In genomic region chr1:67760030-67760821, GRCh38 we compare ENCODE assay signal across 1 cellular context.
A peak's percentile ranks its signal among the peaks of the same experiment; 100 is the strongest.
TF ChIP-seq lines count a peak whose summit lies in the region.

No MANE protein-coding gene starts in this region.

TF ChIP-seq in HepG2, 621 proteins besides CTCF, POLR2A, EP300 and RAD21 (continued from another document and continues in another):
- TF ChIP-seq, protein P1, sequence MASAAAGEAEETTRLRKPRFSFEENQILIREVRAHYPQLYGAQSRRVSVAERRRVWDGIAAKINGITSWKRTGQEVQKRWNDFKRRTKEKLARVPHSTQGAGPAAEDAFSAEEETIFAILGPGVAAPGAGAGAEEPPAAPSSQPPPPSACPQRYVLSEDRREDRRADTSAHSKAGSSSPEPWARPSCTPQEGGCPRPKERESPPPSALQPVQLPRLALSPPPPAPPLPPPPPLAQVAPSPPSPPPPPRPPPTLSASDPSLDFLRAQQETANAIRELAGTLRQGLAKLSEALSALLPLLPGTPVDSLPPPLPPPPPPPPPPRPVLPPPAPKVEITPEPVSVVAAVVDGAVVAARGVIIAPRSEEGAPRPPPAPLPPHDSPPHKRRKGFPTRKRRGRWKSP (CRISPR knock-in tag; IDR thresholded peaks at IDR 0.05): no peak
- no peak for TF ChIP-seq HNRNPLL (IDR thresholded peaks at IDR 0.05; ENCODE audit: low read depth, low read length, poor library complexity, severe bottlenecking)
- no peak for TF ChIP-seq MEIS1 (CRISPR knock-in tag; IDR thresholded peaks at IDR 0.05; ENCODE audit: borderline replicate concordance)
- peak; percentile 39; the same call in 1 of the 2 replicates for TF ChIP-seq ZNF644 (CRISPR knock-in tag; IDR thresholded peaks at IDR 0.05; ENCODE audit: low read depth)
- TF ChIP-seq, protein P2, sequence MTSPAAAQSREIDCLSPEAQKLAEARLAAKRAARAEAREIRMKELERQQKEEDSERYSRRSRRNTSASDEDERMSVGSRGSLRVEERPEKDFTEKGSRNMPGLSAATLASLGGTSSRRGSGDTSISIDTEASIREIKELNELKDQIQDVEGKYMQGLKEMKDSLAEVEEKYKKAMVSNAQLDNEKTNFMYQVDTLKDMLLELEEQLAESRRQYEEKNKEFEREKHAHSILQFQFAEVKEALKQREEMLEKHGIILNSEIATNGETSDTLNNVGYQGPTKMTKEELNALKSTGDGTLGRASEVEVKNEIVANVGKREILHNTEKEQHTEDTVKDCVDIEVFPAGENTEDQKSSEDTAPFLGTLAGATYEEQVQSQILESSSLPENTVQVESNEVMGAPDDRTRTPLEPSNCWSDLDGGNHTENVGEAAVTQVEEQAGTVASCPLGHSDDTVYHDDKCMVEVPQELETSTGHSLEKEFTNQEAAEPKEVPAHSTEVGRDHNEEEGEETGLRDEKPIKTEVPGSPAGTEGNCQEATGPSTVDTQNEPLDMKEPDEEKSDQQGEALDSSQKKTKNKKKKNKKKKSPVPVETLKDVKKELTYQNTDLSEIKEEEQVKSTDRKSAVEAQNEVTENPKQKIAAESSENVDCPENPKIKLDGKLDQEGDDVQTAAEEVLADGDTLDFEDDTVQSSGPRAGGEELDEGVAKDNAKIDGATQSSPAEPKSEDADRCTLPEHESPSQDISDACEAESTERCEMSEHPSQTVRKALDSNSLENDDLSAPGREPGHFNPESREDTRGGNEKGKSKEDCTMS (CRISPR knock-in tag; conservative IDR thresholded peaks at IDR 0.05): no peak
- TF ChIP-seq NFIC (IDR thresholded peaks at IDR 0.05; ENCODE audit: low read length): no peak
- no peak for TF ChIP-seq CAMTA2 (CRISPR knock-in tag; IDR thresholded peaks at IDR 0.05; ENCODE audit: borderline replicate concordance)
- TF ChIP-seq, protein P3, sequence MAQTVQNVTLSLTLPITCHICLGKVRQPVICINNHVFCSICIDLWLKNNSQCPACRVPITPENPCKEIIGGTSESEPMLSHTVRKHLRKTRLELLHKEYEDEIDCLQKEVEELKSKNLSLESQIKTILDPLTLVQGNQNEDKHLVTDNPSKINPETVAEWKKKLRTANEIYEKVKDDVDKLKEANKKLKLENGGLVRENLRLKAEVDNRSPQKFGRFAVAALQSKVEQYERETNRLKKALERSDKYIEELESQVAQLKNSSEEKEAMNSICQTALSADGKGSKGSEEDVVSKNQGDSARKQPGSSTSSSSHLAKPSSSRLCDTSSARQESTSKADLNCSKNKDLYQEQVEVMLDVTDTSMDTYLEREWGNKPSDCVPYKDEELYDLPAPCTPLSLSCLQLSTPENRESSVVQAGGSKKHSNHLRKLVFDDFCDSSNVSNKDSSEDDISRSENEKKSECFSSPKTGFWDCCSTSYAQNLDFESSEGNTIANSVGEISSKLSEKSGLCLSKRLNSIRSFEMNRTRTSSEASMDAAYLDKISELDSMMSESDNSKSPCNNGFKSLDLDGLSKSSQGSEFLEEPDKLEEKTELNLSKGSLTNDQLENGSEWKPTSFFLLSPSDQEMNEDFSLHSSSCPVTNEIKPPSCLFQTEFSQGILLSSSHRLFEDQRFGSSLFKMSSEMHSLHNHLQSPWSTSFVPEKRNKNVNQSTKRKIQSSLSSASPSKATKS (CRISPR knock-in tag; IDR thresholded peaks at IDR 0.05): no peak
- TF ChIP-seq NR2F2 (IDR thresholded peaks at IDR 0.05; ENCODE audit: borderline replicate concordance, low read depth): no peak
- TF ChIP-seq ZHX2 (IDR thresholded peaks at IDR 0.05; ENCODE audit: low read depth): no peak
- no peak for TF ChIP-seq ZHX2 (CRISPR knock-in tag; IDR thresholded peaks at IDR 0.05; ENCODE audit: borderline replicate concordance)
- no peak for TF ChIP-seq SRSF1 (optimal IDR thresholded peaks at IDR 0.05; ENCODE audit: low read depth, low read length)
- no peak for TF ChIP-seq ZNF816 (CRISPR knock-in tag; IDR thresholded peaks at IDR 0.05; ENCODE audit: borderline replicate concordance)
- no peak for TF ChIP-seq E2F1 (CRISPR knock-in tag; IDR thresholded peaks at IDR 0.05)
- TF ChIP-seq ZNF777 (CRISPR knock-in tag; IDR thresholded peaks at IDR 0.05): no peak
- no peak for TF ChIP-seq PCBP2 (optimal IDR thresholded peaks at IDR 0.05; ENCODE audit: low read depth, low read length, poor library complexity, severe bottlenecking)
- no peak for TF ChIP-seq PHF20 (CRISPR knock-in tag; IDR thresholded peaks at IDR 0.05)
- no peak for TF ChIP-seq ZNF800 (CRISPR knock-in tag; IDR thresholded peaks at IDR 0.05)
- TF ChIP-seq SNAPC5 (CRISPR knock-in tag; IDR thresholded peaks at IDR 0.05; ENCODE audit: borderline replicate concordance): no peak
- TF ChIP-seq, protein P4, sequence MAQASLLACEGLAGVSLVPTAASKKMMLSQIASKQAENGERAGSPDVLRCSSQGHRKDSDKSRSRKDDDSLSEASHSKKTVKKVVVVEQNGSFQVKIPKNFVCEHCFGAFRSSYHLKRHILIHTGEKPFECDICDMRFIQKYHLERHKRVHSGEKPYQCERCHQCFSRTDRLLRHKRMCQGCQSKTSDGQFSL (CRISPR knock-in tag; IDR thresholded peaks at IDR 0.05): no peak
- TF ChIP-seq RAD51 (IDR thresholded peaks at IDR 0.05; ENCODE audit: borderline replicate concordance): no peak
- TF ChIP-seq ADNP (CRISPR knock-in tag; IDR thresholded peaks at IDR 0.05): no peak
- TF ChIP-seq RBFOX2 (IDR thresholded peaks at IDR 0.05; ENCODE audit: low read depth, low read length): no peak
- no peak for TF ChIP-seq ZMYM2 (CRISPR knock-in tag; IDR thresholded peaks at IDR 0.05)
- TF ChIP-seq ZFP36L1 (CRISPR knock-in tag; IDR thresholded peaks at IDR 0.05): no peak
- no peak for TF ChIP-seq HNRNPH1 (optimal IDR thresholded peaks at IDR 0.05; ENCODE audit: low read depth, low read length)
- TF ChIP-seq ZNF331 (CRISPR knock-in tag; IDR thresholded peaks at IDR 0.05): peak; percentile 19; the same call in 1 of the 2 replicates
- TF ChIP-seq, protein P5, sequence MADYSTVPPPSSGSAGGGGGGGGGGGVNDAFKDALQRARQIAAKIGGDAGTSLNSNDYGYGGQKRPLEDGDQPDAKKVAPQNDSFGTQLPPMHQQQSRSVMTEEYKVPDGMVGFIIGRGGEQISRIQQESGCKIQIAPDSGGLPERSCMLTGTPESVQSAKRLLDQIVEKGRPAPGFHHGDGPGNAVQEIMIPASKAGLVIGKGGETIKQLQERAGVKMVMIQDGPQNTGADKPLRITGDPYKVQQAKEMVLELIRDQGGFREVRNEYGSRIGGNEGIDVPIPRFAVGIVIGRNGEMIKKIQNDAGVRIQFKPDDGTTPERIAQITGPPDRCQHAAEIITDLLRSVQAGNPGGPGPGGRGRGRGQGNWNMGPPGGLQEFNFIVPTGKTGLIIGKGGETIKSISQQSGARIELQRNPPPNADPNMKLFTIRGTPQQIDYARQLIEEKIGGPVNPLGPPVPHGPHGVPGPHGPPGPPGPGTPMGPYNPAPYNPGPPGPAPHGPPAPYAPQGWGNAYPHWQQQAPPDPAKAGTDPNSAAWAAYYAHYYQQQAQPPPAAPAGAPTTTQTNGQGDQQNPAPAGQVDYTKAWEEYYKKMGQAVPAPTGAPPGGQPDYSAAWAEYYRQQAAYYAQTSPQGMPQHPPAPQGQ (CRISPR knock-in tag; IDR thresholded peaks at IDR 0.05; ENCODE audit: borderline replicate concordance): no peak
- TF ChIP-seq NBN (conservative IDR thresholded peaks at IDR 0.05): no peak
- no peak for TF ChIP-seq ZNF562 (CRISPR knock-in tag; IDR thresholded peaks at IDR 0.05; ENCODE audit: borderline replicate concordance)
- TF ChIP-seq CEBPZ (IDR thresholded peaks at IDR 0.05; ENCODE audit: low read length): no peak
- no peak for TF ChIP-seq ZNF614 (CRISPR knock-in tag; IDR thresholded peaks at IDR 0.05; ENCODE audit: borderline replicate concordance)
- peak; percentile 34; the same call in 1 of the 2 replicates for TF ChIP-seq MAFF (IDR thresholded peaks at IDR 0.05; ENCODE audit: low read depth, low read length)
- no peak for TF ChIP-seq HIVEP1 (CRISPR knock-in tag; IDR thresholded peaks at IDR 0.05)
- no peak for TF ChIP-seq ZNF441 (CRISPR knock-in tag; IDR thresholded peaks at IDR 0.05; ENCODE audit: borderline replicate concordance)
- TF ChIP-seq TGIF2 (CRISPR knock-in tag; IDR thresholded peaks at IDR 0.05): peak; percentile 64; the same call in 1 of the 2 replicates
- TF ChIP-seq ZNF749 (CRISPR knock-in tag; IDR thresholded peaks at IDR 0.05; ENCODE audit: borderline replicate concordance): no peak
- TF ChIP-seq ZNF672 (CRISPR knock-in tag; IDR thresholded peaks at IDR 0.05): no peak
- no peak for TF ChIP-seq NPAS2 (CRISPR knock-in tag; IDR thresholded peaks at IDR 0.05; ENCODE audit: borderline replicate concordance)
